ENCODE assay signal across 9 cellular contexts in genomic region chr10:23368816-23369640, GRCh38. TPM values are rescaled to one million over a fixed set of nuclear protein-coding genes. Genes with fewer than 3 reads are reported as not detected.
DNase-seq lines count a peak whose midpoint lies in the region; ATAC-seq and TF ChIP-seq lines count a peak whose summit lies in the region.
"Had no signal": no experiment of that assay in that cellular context is flagged by ENCODE, and none has a peak within 500 bp of the region (broad histone marks: within the 10 kb centered on the region; RNA-seq: fewer than 3 reads in every experiment).

No MANE protein-coding gene starts in this region.

- no peak for DNase-seq in stimulated activated CD4-positive, alpha-beta T cell treated with anti-CD3 and anti-CD28 coated beads, Interleukin-4, amount 100 ng/mL, for 4 hours
- no peak for DNase-seq in globus pallidus (ENCODE audit: low spot score)
- no peak for DNase-seq in AML-193 (lab: John Stamatoyannopoulos, UW)
- no peak for DNase-seq in psoas muscle
- DNase-seq: stimulated activated CD4-positive, alpha-beta T cell treated with anti-CD3 and anti-CD28 coated beads, Interleukin-12 subunit alpha, Interleukin-12 subunit beta, amount 100 ng/mL, for 4 hours had no signal

- intact Hi-C loops in psoas muscle (cut with DNase I) = no loop called here

- H3K27ac Mint-ChIP-seq in T-helper 1 cell treated with Interleukin-12 subunit alpha and Interleukin-12 subunit beta and Interleukin-4 antibody, amounts not matched to agents 30 μg/mL and 1 μg/mL, for 36 hours = peak overlapping the region; percentile 76

- peaks cover 54% of the 10 kb centered on the region for H3K4me1 Mint-ChIP-seq in T-helper 1 cell treated with Interleukin-12 subunit alpha and Interleukin-12 subunit beta and Interleukin-4 antibody, amounts not matched to agents 30 μg/mL and 1 μg/mL, for 36 hours (ENCODE audit: low read depth)

- TF ChIP-seq CTCF in psoas muscle (IDR thresholded peaks at IDR 0.05) = no peak

- H3K9me3 Mint-ChIP-seq in T-helper 1 cell treated with Interleukin-12 subunit alpha and Interleukin-12 subunit beta and Interleukin-4 antibody, amounts not matched to agents 30 μg/mL and 1 μg/mL, for 36 hours = peaks cover 11% of the 10 kb centered on the region

- H3K4me2 ChIP-seq in BLaER1 = peak overlapping the region; percentile 84

- H4K20me1 ChIP-seq in BLaER1 = no peaks in the 10 kb centered on the region

- H3K27me3 Mint-ChIP-seq in T-helper 1 cell treated with Interleukin-12 subunit alpha and Interleukin-12 subunit beta and Interleukin-4 antibody, amounts not matched to agents 30 μg/mL and 1 μg/mL, for 36 hours (ENCODE audit: low read depth) = no peaks in the 10 kb centered on the region

- no peaks in the 10 kb centered on the region for H3K9me3 ChIP-seq in BLaER1
- H3K9me3 ChIP-seq in psoas muscle = no peaks in the 10 kb centered on the region

- peaks cover 17% of the 10 kb centered on the region for H3K36me3 Mint-ChIP-seq in T-helper 1 cell treated with Interleukin-12 subunit alpha and Interleukin-12 subunit beta and Interleukin-4 antibody, amounts not matched to agents 30 μg/mL and 1 μg/mL, for 36 hours (ENCODE audit: low read depth)

- H3K27me3 ChIP-seq in BLaER1 = no peaks in the 10 kb centered on the region
- H3K27me3 ChIP-seq in psoas muscle (ENCODE audit: insufficient read depth in 3 of 3, low read length in 2 of 3) = no peaks in the 10 kb centered on the region

- peak overlapping the region; percentile 64; the same call in 1 of the 2 replicates for H3K27ac ChIP-seq in BLaER1
- no peak overlapping the region for H3K27ac ChIP-seq in psoas muscle

- peak overlapping the region; percentile 35; the same call in 1 of the 2 replicates for H3K9ac ChIP-seq in BLaER1

- H3K4me1 ChIP-seq in BLaER1 = peaks cover 60% of the 10 kb centered on the region
- peaks cover 7% of the 10 kb centered on the region for H3K4me1 ChIP-seq in psoas muscle

- WGBS in psoas muscle, 3 donors = 50 to 60% (median 54%) methylated on average over 7 of the region's 7 CpGs

- peak; percentile 68 for ATAC-seq in GM19035 (IDR thresholded peaks at IDR 0.05; ENCODE audit: unreplicated experiment)
- peak; percentile 49 for ATAC-seq in HG03039 (IDR thresholded peaks at IDR 0.05; ENCODE audit: unreplicated experiment)
- no peak for ATAC-seq in psoas muscle

- H3K36me3 ChIP-seq in BLaER1 (no peaks in the 10 kb centered on the region), psoas muscle (ENCODE audit: insufficient read depth in 1 of 2, low read depth in 1 of 2) (no peaks in the 10 kb centered on the region)

- H3K4me3 Mint-ChIP-seq in T-helper 1 cell treated with Interleukin-12 subunit alpha and Interleukin-12 subunit beta and Interleukin-4 antibody, amounts not matched to agents 30 μg/mL and 1 μg/mL, for 36 hours = peak overlapping the region; percentile 43

- peak overlapping the region; percentile 21; the same call in 1 of the 2 replicates for H3K4me3 ChIP-seq in BLaER1
- no peak overlapping the region for H3K4me3 ChIP-seq in psoas muscle

RNA-seq across cellular contexts. Expression of gene C10orf67, which starts 24.4 kb away (rescaled TPM):
- total RNA-seq in psoas muscle = under 1 TPM in 2 of 4 donors, not detected in 2; 0.30 to 0.67 TPM
- under 1 TPM; 0.01 to 0.06 (median 0.03) TPM for polyA plus RNA-seq in psoas muscle

Comparison
In these comparisons a context has a peak if more than half of its experiments do, and no peak if none do; other contexts are left out.
1. ATAC-seq: peak in GM19035 (single experiment) and HG03039 (single experiment); none in psoas muscle (0 of 4).